10 cellular contexts compared by ENCODE assay signal in genomic region chr5:150035139-150035893, GRCh38. TPM values are rescaled to one million over a fixed set of nuclear protein-coding genes. Genes with fewer than 3 reads are reported as not detected.
DNase-seq lines count a peak whose midpoint lies in the region; ATAC-seq and TF ChIP-seq lines count a peak whose summit lies in the region.
"Had no signal": no experiment of that assay in that cellular context is flagged by ENCODE, and none has a peak within 500 bp of the region (broad histone marks: within the 10 kb centered on the region; RNA-seq: fewer than 3 reads in every experiment).

No MANE protein-coding gene starts in this region.

- POLR2A ChIA-PET in activated CD4-positive, alpha-beta T cell treated with anti-CD3 and anti-CD28 coated beads, Interleukin-2, amount 10 ng/mL, durations not matched to agents 7 days and 5 days (lab: Charles Lee), result no interaction called here

- H3K4me2 ChIP-seq in smooth muscle cell, result no peak overlapping the region

- no peaks in the 10 kb centered on the region for H3K9me3 Mint-ChIP-seq in activated CD4-positive, alpha-beta T cell treated with anti-CD3 and anti-CD28 coated beads, Interleukin-2, amount 10 ng/mL, durations not matched to agents 7 days and 5 days

- H3K27ac Mint-ChIP-seq in activated CD4-positive, alpha-beta T cell treated with anti-CD3 and anti-CD28 coated beads, Interleukin-2, amount 10 ng/mL, durations not matched to agents 7 days and 5 days, result peak overlapping the region; percentile 41

- H3K4me3 ChIP-seq in smooth muscle cell, result no peak overlapping the region
- no peak overlapping the region for H3K4me3 ChIP-seq in heart right ventricle

- peak overlapping the region; percentile 90 for H3K27ac ChIP-seq in smooth muscle cell (ENCODE audit: low read depth)
- H3K27ac ChIP-seq in heart right ventricle, result no peak overlapping the region

- peaks cover 59% of the 10 kb centered on the region for H3K36me3 Mint-ChIP-seq in activated CD4-positive, alpha-beta T cell treated with anti-CD3 and anti-CD28 coated beads, Interleukin-2, amount 10 ng/mL, durations not matched to agents 7 days and 5 days (ENCODE audit: low read depth)

- H3K4me1 ChIP-seq in smooth muscle cell (ENCODE audit: low read depth) (peaks cover 7% of the 10 kb centered on the region), heart right ventricle (peaks cover 0 to 22% (median 10%) of the 10 kb centered on the region in 9 donors)

- H3K27me3 Mint-ChIP-seq in activated CD4-positive, alpha-beta T cell treated with anti-CD3 and anti-CD28 coated beads, Interleukin-2, amount 10 ng/mL, durations not matched to agents 7 days and 5 days, result no peaks in the 10 kb centered on the region

- 94% methylated on average over 7 of the region's 7 CpGs for WGBS in smooth muscle cell (ENCODE audit: low lambda C conversion rate)
- 84 to 90% methylated on average over 7 of the region's 7 CpGs for WGBS in heart right ventricle, 2 donors

- intact Hi-C loops in left ventricle myocardium superior (cut with micrococcal nuclease) (no loop called here), heart right ventricle (cut with DNase I) (loop anchor here in 3 of 10 donors (10.0 kb wide), 1 partner anchor 179 kb away; no protein-coding TSS in a partner anchor)

- H3K27me3 ChIP-seq in smooth muscle cell (ENCODE audit: low read depth) (no peaks in the 10 kb centered on the region), heart right ventricle (no peaks in the 10 kb centered on the region)

- ATAC-seq in HG02798 (IDR thresholded peaks at IDR 0.05; ENCODE audit: poor library complexity, unreplicated experiment) (peak; percentile 92), left ventricle myocardium superior (no peak), heart right ventricle (no peak)

- peaks cover 5% of the 10 kb centered on the region for H3K79me2 ChIP-seq in smooth muscle cell (ENCODE audit: low read depth)

- H4K20me1 ChIP-seq in smooth muscle cell (ENCODE audit: low read depth), result no peaks in the 10 kb centered on the region

- H2AFZ ChIP-seq in smooth muscle cell (ENCODE audit: low read depth), result no peak overlapping the region

- no peak overlapping the region for H3K9ac ChIP-seq in smooth muscle cell (ENCODE audit: low read depth)

- CTCF ChIA-PET in activated CD4-positive, alpha-beta T cell treated with anti-CD3 and anti-CD28 coated beads, Interleukin-2, amount 10 ng/mL, durations not matched to agents 7 days and 5 days (lab: Charles Lee), result interaction anchor here (1.2 to 2.4 kb wide), 3 partner anchors 14 to 23 kb away, joined by 3 to 7 read pairs (median 6); no protein-coding TSS in a partner anchor

- no peaks in the 10 kb centered on the region for H3K9me3 ChIP-seq in smooth muscle cell (replicated peaks; ENCODE audit: low read depth)
- no peaks in the 10 kb centered on the region for H3K9me3 ChIP-seq in heart right ventricle

- H3K4me3 Mint-ChIP-seq in activated CD4-positive, alpha-beta T cell treated with anti-CD3 and anti-CD28 coated beads, Interleukin-2, amount 10 ng/mL, durations not matched to agents 7 days and 5 days, result no peak overlapping the region

- H3K36me3 ChIP-seq in smooth muscle cell (ENCODE audit: low read depth), result peaks cover 11% of the 10 kb centered on the region
- peaks cover 0 to 100% (median 64%) of the 10 kb centered on the region in 9 donors for H3K36me3 ChIP-seq in heart right ventricle

- no peaks in the 10 kb centered on the region for H3K4me1 Mint-ChIP-seq in activated CD4-positive, alpha-beta T cell treated with anti-CD3 and anti-CD28 coated beads, Interleukin-2, amount 10 ng/mL, durations not matched to agents 7 days and 5 days

- H3F3A ChIP-seq in smooth muscle cell (ENCODE audit: low read depth), result peaks cover 27% of the 10 kb centered on the region

- no peak for DNase-seq in activated CD4-positive, alpha-beta T cell treated with anti-CD3 and anti-CD28 coated beads, Interleukin-2, amount 10 ng/mL, durations not matched to agents 7 days and 5 days
- DNase-seq in activated CD4-positive, alpha-beta T cell treated with anti-CD3 and anti-CD28 coated beads for 4 hours, result no peak
- DNase-seq in MV-4-11 (lab: John Stamatoyannopoulos, UW) (peak; percentile 78), smooth muscle cell (lab: John Stamatoyannopoulos, UW; ENCODE audit: unreplicated experiment) (no peak), middle frontal gyrus (ENCODE audit: extremely low spot score, low spot score) (no peak), left ventricle myocardium superior (no peak), heart right ventricle (no peak)
- DNase-seq: NCI-H1436 treated with DMSO at 0.1 percent for 48 hours had no signal

- TF ChIP-seq CTCF in smooth muscle cell (IDR thresholded peaks at IDR 0.05; ENCODE audit: borderline replicate concordance, insufficient read depth, poor library complexity, severe bottlenecking) (no peak), heart right ventricle (IDR thresholded peaks at IDR 0.05) (no peak)

RNA-seq across cellular contexts. Expression of gene HMGXB3, which starts 34.8 kb away (rescaled TPM):
- 10 to 100 TPM; 29.4 to 31.7 TPM for total RNA-seq in activated CD4-positive, alpha-beta T cell treated with anti-CD3 and anti-CD28 coated beads, Interleukin-2, amount 10 ng/mL, durations not matched to agents 7 days and 5 days
- total RNA-seq in smooth muscle cell, result 41.2 and 41.8 TPM in 2 replicates
- polyA plus RNA-seq in smooth muscle cell, result 31.4 and 31.7 TPM in 2 replicates
- 14.2 TPM for total RNA-seq in left ventricle myocardium superior
- total RNA-seq in heart right ventricle, result 10 to 100 TPM; 12.7 to 17.8 (median 14.9) TPM
- polyA plus RNA-seq in heart right ventricle, result 10 to 100 TPM; 12.8 to 17.9 TPM

RNA-seq across cellular contexts. Expression of gene TIGD6, which starts 34.9 kb away (rescaled TPM):
- total RNA-seq in activated CD4-positive, alpha-beta T cell treated with anti-CD3 and anti-CD28 coated beads, Interleukin-2, amount 10 ng/mL, durations not matched to agents 7 days and 5 days, result 1 to 10 TPM; 2.1 to 2.2 TPM
- total RNA-seq in smooth muscle cell (3.6 and 8.4 TPM in 2 replicates), left ventricle myocardium superior (1.9 TPM), heart right ventricle (1 to 10 TPM; 2.2 to 4.2 (median 2.8) TPM)
- polyA plus RNA-seq in smooth muscle cell (2.5 and 5.1 TPM in 2 replicates), heart right ventricle (1 to 10 TPM; 2.1 to 4.0 TPM)

RNA-seq across cellular contexts. Expression of gene CSF1R, which starts 51.0 kb away (rescaled TPM):
- under 1 TPM; 0.08 to 0.15 TPM for total RNA-seq in activated CD4-positive, alpha-beta T cell treated with anti-CD3 and anti-CD28 coated beads, Interleukin-2, amount 10 ng/mL, durations not matched to agents 7 days and 5 days
- total RNA-seq in smooth muscle cell (3.9 and 6.2 TPM in 2 replicates), left ventricle myocardium superior (20.1 TPM), heart right ventricle (10 to 100 TPM in 7 of 10 donors, 1 to 10 TPM in 3; 6.8 to 83.9 (median 11.2) TPM)
- polyA plus RNA-seq in smooth muscle cell (2.2 and 12.9 TPM in 2 replicates), heart right ventricle (1 to 10 TPM; 4.8 to 6.4 TPM)
- total RNA-seq: myocyte had no signal
